Comparison of ENCODE assay signal across 15 cellular contexts in the genomic region with DNA sequence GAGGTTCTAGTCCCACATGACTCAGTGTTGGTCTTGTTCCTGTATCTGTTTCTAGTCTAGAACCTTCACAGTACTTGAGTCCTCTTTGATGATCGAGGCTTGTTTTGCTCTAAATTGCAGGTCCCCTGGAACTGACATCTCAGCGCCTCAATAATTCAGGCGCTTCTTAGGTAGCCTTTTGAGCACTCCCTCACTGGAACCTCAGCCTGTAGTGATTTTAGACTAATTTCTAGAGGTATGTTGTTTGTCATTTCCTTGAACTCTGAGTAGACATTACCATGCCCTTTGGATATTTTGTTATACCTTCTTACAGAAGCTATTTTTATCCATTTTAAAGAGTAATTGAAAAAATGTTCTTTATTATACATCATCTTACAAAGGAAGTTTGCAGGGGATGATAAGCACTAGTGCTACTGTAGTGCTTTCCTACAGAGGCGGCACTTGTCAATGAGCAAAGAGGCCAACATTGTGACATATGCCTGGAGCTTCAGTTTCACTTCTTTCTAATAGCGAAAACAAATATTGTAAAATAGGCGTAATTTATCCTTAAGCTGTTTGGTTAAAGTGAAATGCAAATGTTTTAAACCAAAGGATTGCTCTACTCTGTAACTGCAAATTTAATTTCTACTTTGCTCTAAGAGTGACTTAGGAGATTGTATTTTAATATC.
DNase-seq lines count a peak whose midpoint lies in the region; ATAC-seq and TF ChIP-seq lines count a peak whose summit lies in the region.
"Had no signal": no experiment of that assay in that cellular context is flagged by ENCODE, and none has a peak within 500 bp of the region (broad histone marks: within the 10 kb centered on the region; RNA-seq: fewer than 3 reads in every experiment).

No MANE protein-coding gene starts in this region.

- H3K27ac Mint-ChIP-seq in activated naive CD4-positive, alpha-beta T cell treated with anti-CD3 and anti-CD28 coated beads for 36 hours = no peak overlapping the region
- H3K27ac Mint-ChIP-seq: activated T-helper 2 cell treated with anti-CD3 and anti-CD28 coated beads, Interferon-gamma antibody, Interleukin-2, Interleukin-4, amounts not matched to agents 10 μg/mL and 5 μg/mL and 100 μg/mL, durations not matched to agents 14 hours and 24 hours and 36 hours; CD14-positive monocyte; type B pancreatic cell had no signal

- ATAC-seq in GM18867 (IDR thresholded peaks at IDR 0.05; ENCODE audit: unreplicated experiment) (peak; percentile 97), GM21576 (IDR thresholded peaks at IDR 0.05; ENCODE audit: unreplicated experiment) (peak; percentile 89), HG03378 (IDR thresholded peaks at IDR 0.05; ENCODE audit: unreplicated experiment) (peak; percentile 77)
- ATAC-seq: mucosa of descending colon had no signal

- TF ChIP-seq CTCF in BE2C (IDR thresholded peaks at IDR 0.05; ENCODE audit: low read depth, low read length) = no peak

- intact Hi-C loops in activated naive CD4-positive, alpha-beta T cell treated with anti-CD3 and anti-CD28 coated beads for 36 hours (cut with micrococcal nuclease) = no loop called here

- H3K4me1 ChIP-seq in BE2C = peaks cover 7% of the 10 kb centered on the region

- H3K36me3 Mint-ChIP-seq in activated naive CD4-positive, alpha-beta T cell treated with anti-CD3 and anti-CD28 coated beads for 36 hours (ENCODE audit: low read depth) = peaks cover 4% of the 10 kb centered on the region

- H3K27me3 ChIP-seq in BE2C = no peaks in the 10 kb centered on the region
- H3K27me3 ChIP-seq: cardiac muscle cell, right lobe of liver had no signal

- no peaks in the 10 kb centered on the region for H3K27me3 Mint-ChIP-seq in activated naive CD4-positive, alpha-beta T cell treated with anti-CD3 and anti-CD28 coated beads for 36 hours (ENCODE audit: low read depth)
- H3K27me3 Mint-ChIP-seq: type B pancreatic cell had no signal

- no peak overlapping the region for H3K4me3 ChIP-seq in BE2C (ENCODE audit: low read depth, low read length)
- H3K4me3 ChIP-seq: cardiac muscle cell, mucosa of descending colon, right lobe of liver had no signal

- no peak overlapping the region for H3K4me3 Mint-ChIP-seq in activated naive CD4-positive, alpha-beta T cell treated with anti-CD3 and anti-CD28 coated beads for 36 hours
- H3K4me3 Mint-ChIP-seq: type B pancreatic cell had no signal

- no peaks in the 10 kb centered on the region for H3K36me3 ChIP-seq in BE2C
- H3K36me3 ChIP-seq: right lobe of liver had no signal

- no peaks in the 10 kb centered on the region for H3K9me3 ChIP-seq in BE2C
- H3K9me3 ChIP-seq: mucosa of descending colon, right lobe of liver had no signal

- no peaks in the 10 kb centered on the region for H3K4me1 Mint-ChIP-seq in activated naive CD4-positive, alpha-beta T cell treated with anti-CD3 and anti-CD28 coated beads for 36 hours (ENCODE audit: low read depth)

- DNase-seq in globus pallidus (ENCODE audit: low spot score) (peak; percentile 16), BE2C (no peak), mucosa of gallbladder (ENCODE audit: low spot score) (no peak)
- DNase-seq in activated naive CD4-positive, alpha-beta T cell treated with anti-CD3 and anti-CD28 coated beads for 36 hours = no peak
- DNase-seq in activated CD4-positive, alpha-beta T cell treated with anti-CD3 and anti-CD28 coated beads, Interleukin-2, amount 50 U/mL, for 4 hours = no peak
- DNase-seq: activated CD4-positive, CD25-positive, alpha-beta regulatory T cell treated with anti-CD3 and anti-CD28 coated beads, Interleukin-2, amount 50 U/mL, for 72 hours; mucosa of descending colon; right lobe of liver had no signal

- CTCF ChIA-PET in activated naive CD4-positive, alpha-beta T cell treated with anti-CD3 and anti-CD28 coated beads for 36 hours (lab: Charles Lee) = interaction anchor here (1.0 kb wide), 1 partner anchor 11 kb away, joined by 3 read pairs; no protein-coding TSS in a partner anchor

- H3K9me3 Mint-ChIP-seq in activated naive CD4-positive, alpha-beta T cell treated with anti-CD3 and anti-CD28 coated beads for 36 hours = no peaks in the 10 kb centered on the region
- H3K9me3 Mint-ChIP-seq: activated T-helper 2 cell treated with anti-CD3 and anti-CD28 coated beads, Interferon-gamma antibody, Interleukin-2, Interleukin-4, amounts not matched to agents 10 μg/mL and 5 μg/mL and 100 μg/mL, durations not matched to agents 14 hours and 24 hours and 36 hours; CD14-positive monocyte; type B pancreatic cell had no signal
